Comparison of ENCODE assay signal across 8 cellular contexts in the genomic region with DNA sequence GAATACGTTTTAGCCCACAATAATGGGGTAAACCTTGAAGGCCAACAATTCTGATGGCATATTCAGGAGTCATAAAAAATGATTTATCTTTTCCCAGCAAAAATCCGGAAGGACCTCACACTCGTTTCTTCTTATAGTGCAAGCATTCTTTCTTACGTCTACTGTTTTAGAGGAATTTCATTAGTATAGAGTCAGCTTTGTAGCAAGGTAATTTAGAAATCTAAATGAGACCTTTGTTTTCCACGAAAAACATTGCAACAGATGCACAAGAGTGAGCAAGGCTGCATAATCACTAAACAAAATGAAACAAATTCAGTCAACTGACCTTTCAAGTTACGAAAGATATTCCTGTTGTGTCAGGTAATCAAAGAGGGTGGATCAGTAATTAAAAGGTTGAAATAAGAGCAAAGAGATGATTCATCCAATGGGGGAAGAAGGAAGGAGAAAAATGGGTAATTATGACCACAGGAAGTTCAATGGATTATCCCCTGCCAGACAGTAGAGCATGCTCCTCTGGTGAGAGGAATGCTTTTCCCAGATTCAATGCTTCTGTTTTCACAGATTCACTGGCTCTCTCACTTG. TPM values are rescaled to one million over a fixed set of nuclear protein-coding genes. Genes with fewer than 3 reads are reported as not detected.
DNase-seq lines count a peak whose midpoint lies in the region; ATAC-seq and TF ChIP-seq lines count a peak whose summit lies in the region.

No MANE protein-coding gene starts in this region.

- ATAC-seq in HG03095 (IDR thresholded peaks at IDR 0.05; ENCODE audit: unreplicated experiment): no peak
- ATAC-seq in GM21717 (IDR thresholded peaks at IDR 0.05; ENCODE audit: unreplicated experiment): no peak

- H3K4me3 ChIP-seq in brain microvascular endothelial cell (ENCODE audit: low read depth, low read length) (peak overlapping the region; percentile 100), mucosa of rectum (ENCODE audit: low read length in 2 of 2) (peak overlapping the region; percentile 100)

- H3K27me3 ChIP-seq in brain microvascular endothelial cell (replicated peaks) (no peaks in the 10 kb centered on the region), mucosa of rectum (ENCODE audit: control insufficient read depth in 2 of 2, insufficient read depth in 2 of 2, low read length in 2 of 2) (no peaks in the 10 kb centered on the region)

- H3K36me3 ChIP-seq in brain microvascular endothelial cell (replicated peaks) (peaks cover 2% of the 10 kb centered on the region), mucosa of rectum (ENCODE audit: control insufficient read depth in 2 of 2, insufficient read depth in 2 of 2, low read length in 2 of 2) (peaks cover 0 to 2% of the 10 kb centered on the region in 2 donors)

- H3K4me1 ChIP-seq in mucosa of rectum (ENCODE audit: control insufficient read depth in 2 of 2, insufficient read depth in 2 of 2, low read length in 2 of 2): peaks cover 20 to 27% of the 10 kb centered on the region in 2 donors

- TF ChIP-seq CTCF in brain microvascular endothelial cell (IDR thresholded peaks at IDR 0.05; ENCODE audit: low read depth, low read length, missing control alignments) (no peak), GM13977 (IDR thresholded peaks at IDR 0.05; ENCODE audit: extremely low read depth, insufficient read depth, missing control alignments) (no peak)

- H3K9me3 ChIP-seq in mucosa of rectum (ENCODE audit: control insufficient read depth in 2 of 2, low read length in 2 of 2): no peaks in the 10 kb centered on the region

- DNase-seq in DMS53 (lab: John Stamatoyannopoulos, UW): peak; percentile 51
- DNase-seq in LHCN-M2 (ENCODE audit: low read depth): peak; percentile 37
- no peak for DNase-seq in brain microvascular endothelial cell
- no peak for DNase-seq in effector CD8-positive, alpha-beta T cell (lab: John Stamatoyannopoulos, UW)
- no peak for DNase-seq in GM13977 (ENCODE audit: low spot score)

- H3K27ac ChIP-seq in brain microvascular endothelial cell (peak overlapping the region; percentile 99), mucosa of rectum (ENCODE audit: low read depth in 2 of 2, low read length in 2 of 2) (peak overlapping the region; percentile 100)

- peak overlapping the region; percentile 100 for H3K9ac ChIP-seq in mucosa of rectum (ENCODE audit: low read depth in 1 of 2, low read length in 2 of 2)

- in situ Hi-C loops in brain microvascular endothelial cell (cut with HindIII; ENCODE audit: low pct_ligation_motif_present, low sequenced_read_pairs): no loop called here
- in situ Hi-C loops in GM13977 (cut with MboI; ENCODE audit: low pct_unique_long_range_greater_than_20kb, low sequenced_read_pairs, unreplicated experiment): no loop called here

RNA-seq across cellular contexts. Expression of gene CSDE1, which starts 0.6 kb away (rescaled TPM):
- 627 and 733 TPM in 2 replicates for total RNA-seq in LHCN-M2 (2014; rRNA removed)
- polyA plus RNA-seq in LHCN-M2 (2012): 215 TPM

RNA-seq across cellular contexts. Expression of gene SIKE1, which starts 22.1 kb away (rescaled TPM):
- 31.0 and 34.4 TPM in 2 replicates for total RNA-seq in LHCN-M2 (2014; rRNA removed)
- 23.5 TPM for polyA plus RNA-seq in LHCN-M2 (2012)

RNA-seq across cellular contexts. Expression of gene NRAS, which starts 41.8 kb away (rescaled TPM):
- 68.9 and 72.8 TPM in 2 replicates for total RNA-seq in LHCN-M2 (2014; rRNA removed)
- polyA plus RNA-seq in LHCN-M2 (2012): 21.7 TPM

Comparison
In these comparisons a context has a peak if more than half of its experiments do, and no peak if none do; other contexts are left out.
1. DNase-seq: peak in DMS53 (single experiment) and LHCN-M2 (single experiment); none in brain microvascular endothelial cell (single experiment), effector CD8-positive, alpha-beta T cell (single experiment) and GM13977 (single experiment).